Comparison of ENCODE assay signal across 9 cellular contexts in the genomic region with DNA sequence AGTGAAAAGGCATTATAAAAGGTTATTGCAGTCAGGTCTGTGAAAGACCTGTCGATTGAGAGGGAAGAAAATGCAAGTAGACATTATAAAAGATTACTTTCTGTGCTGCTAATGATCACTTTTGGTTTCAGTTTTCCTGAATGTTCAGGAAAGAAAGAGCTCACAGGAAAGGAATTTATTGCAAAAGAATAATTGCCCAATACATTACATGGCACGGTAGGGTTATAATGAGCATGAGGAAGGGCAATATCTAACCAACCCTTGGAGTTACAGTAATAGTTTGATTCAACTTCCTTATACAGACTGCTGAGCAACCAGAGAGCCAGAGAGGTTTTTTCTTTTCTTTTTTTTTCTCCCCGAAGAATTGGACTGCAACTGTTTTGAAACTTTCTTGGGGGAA.
DNase-seq lines count a peak whose midpoint lies in the region; ATAC-seq and TF ChIP-seq lines count a peak whose summit lies in the region.
"Had no signal": no experiment of that assay in that cellular context is flagged by ENCODE, and none has a peak within 500 bp of the region (broad histone marks: within the 10 kb centered on the region; RNA-seq: fewer than 3 reads in every experiment).

No MANE protein-coding gene starts in this region.

- no peak for TF ChIP-seq CTCF in HFFc6 (IDR thresholded peaks at IDR 0.05)
- TF ChIP-seq CTCF in RWPE2 (IDR thresholded peaks at IDR 0.05; ENCODE audit: poor library complexity, severe bottlenecking): no peak
- no peak for TF ChIP-seq CTCF in fibroblast of villous mesenchyme (IDR thresholded peaks at IDR 0.05; ENCODE audit: insufficient read depth, low read depth, low read length)
- TF ChIP-seq CTCF in nephron progenitor cell (IDR thresholded peaks at IDR 0.05): no peak

- no peak overlapping the region for H3K4me3 ChIP-seq in RWPE2 (ENCODE audit: severe bottlenecking)
- peak overlapping the region; percentile 45 for H3K4me3 ChIP-seq in fibroblast of villous mesenchyme (ENCODE audit: low read depth, low read length)
- H3K4me3 ChIP-seq in skeletal muscle satellite cell (ENCODE audit: low read length): peak overlapping the region; percentile 47

- H3K36me3 Mint-ChIP-seq in HFFc6 (ENCODE audit: low read depth): no peaks in the 10 kb centered on the region
- H3K36me3 Mint-ChIP-seq in nephron progenitor cell (ENCODE audit: low read depth): no peaks in the 10 kb centered on the region

- H3K4me2 ChIP-seq in skeletal muscle satellite cell (ENCODE audit: low read length): peak overlapping the region; percentile 70

- H3K27me3 Mint-ChIP-seq in HFFc6 (ENCODE audit: insufficient read depth) (peaks cover 6% of the 10 kb centered on the region), nephron progenitor cell (ENCODE audit: low read depth, poor library complexity) (no peaks in the 10 kb centered on the region)

- H3K9me3 ChIP-seq in RWPE2 (ENCODE audit: severe bottlenecking) (no peaks in the 10 kb centered on the region), skeletal muscle satellite cell (replicated peaks; ENCODE audit: low read length) (no peaks in the 10 kb centered on the region)

- H3K36me3 ChIP-seq in RWPE2 (ENCODE audit: low read depth) (no peaks in the 10 kb centered on the region), skeletal muscle satellite cell (ENCODE audit: insufficient read depth, low read length) (no peaks in the 10 kb centered on the region)

- peak overlapping the region; percentile 4 for H3K9ac ChIP-seq in skeletal muscle satellite cell (ENCODE audit: low read depth, low read length)

- H3K27me3 ChIP-seq in RWPE2 (ENCODE audit: insufficient read depth, poor library complexity, severe bottlenecking) (no peaks in the 10 kb centered on the region), skeletal muscle satellite cell (ENCODE audit: control insufficient read depth, insufficient read depth, low read length) (no peaks in the 10 kb centered on the region)

- H3K4me1 Mint-ChIP-seq in HFFc6 (ENCODE audit: low read depth) (peaks cover 16% of the 10 kb centered on the region), nephron progenitor cell (peaks cover 42% of the 10 kb centered on the region)

- DNase-seq in HFFc6 (peak; percentile 68), RWPE2 (ENCODE audit: low spot score) (no peak), fibroblast of villous mesenchyme (ENCODE audit: low read depth) (peak; percentile 81), NCI-H1436 (lab: John Stamatoyannopoulos, UW) (no peak), D341Med (ENCODE audit: low spot score) (no peak), nephron progenitor cell (no peak)
- DNase-seq in stimulated activated CD4-positive, alpha-beta T cell treated with anti-CD3 and anti-CD28 coated beads, Interleukin-4, amount 100 ng/mL, for 1 hour: no peak
- DNase-seq: activated T-cell treated with anti-CD3 and anti-CD28 coated beads, Interleukin-2, amount 50 U/mL, for 72 hours had no signal

- H3K9me3 Mint-ChIP-seq in HFFc6 (no peaks in the 10 kb centered on the region), nephron progenitor cell (no peaks in the 10 kb centered on the region)
- H3K9me3 Mint-ChIP-seq: activated T-cell treated with anti-CD3 and anti-CD28 coated beads, Interleukin-2, amount 50 U/mL, for 72 hours had no signal

- peak overlapping the region; percentile 39 for H3K27ac ChIP-seq in RWPE2 (ENCODE audit: poor library complexity, severe bottlenecking)

- H3K4me1 ChIP-seq in RWPE2 (ENCODE audit: insufficient read depth, poor library complexity, severe bottlenecking) (peaks cover 11% of the 10 kb centered on the region), skeletal muscle satellite cell (ENCODE audit: control insufficient read depth, insufficient read depth, low read length) (peaks cover 18% of the 10 kb centered on the region)

- H3K27ac Mint-ChIP-seq in HFFc6 (peak overlapping the region; percentile 66), nephron progenitor cell (no peak overlapping the region)
- H3K27ac Mint-ChIP-seq: activated T-cell treated with anti-CD3 and anti-CD28 coated beads, Interleukin-2, amount 50 U/mL, for 72 hours had no signal

- H3K4me3 Mint-ChIP-seq in HFFc6: peak overlapping the region; percentile 82
- H3K4me3 Mint-ChIP-seq in nephron progenitor cell: no peak overlapping the region
- H3K4me3 Mint-ChIP-seq: activated T-cell treated with anti-CD3 and anti-CD28 coated beads, Interleukin-2, amount 50 U/mL, for 72 hours had no signal

- peak; percentile 95 for ATAC-seq in RWPE2 (ENCODE audit: low read depth)
- ATAC-seq: activated T-cell treated with anti-CD3 and anti-CD28 coated beads, Interleukin-2, amount 50 U/mL, for 72 hours had no signal

Comparison
In these comparisons a context has a peak if more than half of its experiments do, and no peak if none do; other contexts are left out.
1. DNase-seq: peak in HFFc6 (single experiment) and fibroblast of villous mesenchyme (single experiment); none in RWPE2 (single experiment), NCI-H1436 (single experiment), D341Med (single experiment), stimulated activated CD4-positive, alpha-beta T cell treated with anti-CD3 and anti-CD28 coated beads, Interleukin-4, amount 100 ng/mL, for 1 hour (single experiment) and nephron progenitor cell (single experiment).